Comparison of ENCODE assay signal across 1 cellular context in the genomic region with DNA sequence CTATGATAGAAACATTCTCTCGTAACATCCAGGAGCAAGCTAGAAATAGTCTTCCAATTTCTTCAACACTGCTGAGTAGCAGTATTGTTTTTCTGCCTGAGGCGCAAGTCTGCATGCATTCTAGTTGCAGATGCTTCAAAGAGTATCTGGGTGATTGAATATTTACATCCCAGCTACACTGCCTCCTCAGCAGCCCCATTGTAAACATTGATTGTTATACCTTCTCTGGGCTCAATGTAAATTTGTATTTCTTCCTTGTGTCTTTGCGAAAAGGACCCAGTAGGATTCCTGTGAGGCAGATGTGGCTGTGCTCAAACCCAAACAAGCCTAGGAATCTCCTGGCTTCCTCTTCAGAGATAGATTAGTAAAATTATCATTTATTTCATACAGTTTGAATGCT.
TF ChIP-seq lines count a peak whose summit lies in the region.

No MANE protein-coding gene starts in this region.

TF ChIP-seq in GM23338, 12 proteins besides CTCF, POLR2A, EP300 and RAD21 (continued from another document):
- TF ChIP-seq, protein P1, sequence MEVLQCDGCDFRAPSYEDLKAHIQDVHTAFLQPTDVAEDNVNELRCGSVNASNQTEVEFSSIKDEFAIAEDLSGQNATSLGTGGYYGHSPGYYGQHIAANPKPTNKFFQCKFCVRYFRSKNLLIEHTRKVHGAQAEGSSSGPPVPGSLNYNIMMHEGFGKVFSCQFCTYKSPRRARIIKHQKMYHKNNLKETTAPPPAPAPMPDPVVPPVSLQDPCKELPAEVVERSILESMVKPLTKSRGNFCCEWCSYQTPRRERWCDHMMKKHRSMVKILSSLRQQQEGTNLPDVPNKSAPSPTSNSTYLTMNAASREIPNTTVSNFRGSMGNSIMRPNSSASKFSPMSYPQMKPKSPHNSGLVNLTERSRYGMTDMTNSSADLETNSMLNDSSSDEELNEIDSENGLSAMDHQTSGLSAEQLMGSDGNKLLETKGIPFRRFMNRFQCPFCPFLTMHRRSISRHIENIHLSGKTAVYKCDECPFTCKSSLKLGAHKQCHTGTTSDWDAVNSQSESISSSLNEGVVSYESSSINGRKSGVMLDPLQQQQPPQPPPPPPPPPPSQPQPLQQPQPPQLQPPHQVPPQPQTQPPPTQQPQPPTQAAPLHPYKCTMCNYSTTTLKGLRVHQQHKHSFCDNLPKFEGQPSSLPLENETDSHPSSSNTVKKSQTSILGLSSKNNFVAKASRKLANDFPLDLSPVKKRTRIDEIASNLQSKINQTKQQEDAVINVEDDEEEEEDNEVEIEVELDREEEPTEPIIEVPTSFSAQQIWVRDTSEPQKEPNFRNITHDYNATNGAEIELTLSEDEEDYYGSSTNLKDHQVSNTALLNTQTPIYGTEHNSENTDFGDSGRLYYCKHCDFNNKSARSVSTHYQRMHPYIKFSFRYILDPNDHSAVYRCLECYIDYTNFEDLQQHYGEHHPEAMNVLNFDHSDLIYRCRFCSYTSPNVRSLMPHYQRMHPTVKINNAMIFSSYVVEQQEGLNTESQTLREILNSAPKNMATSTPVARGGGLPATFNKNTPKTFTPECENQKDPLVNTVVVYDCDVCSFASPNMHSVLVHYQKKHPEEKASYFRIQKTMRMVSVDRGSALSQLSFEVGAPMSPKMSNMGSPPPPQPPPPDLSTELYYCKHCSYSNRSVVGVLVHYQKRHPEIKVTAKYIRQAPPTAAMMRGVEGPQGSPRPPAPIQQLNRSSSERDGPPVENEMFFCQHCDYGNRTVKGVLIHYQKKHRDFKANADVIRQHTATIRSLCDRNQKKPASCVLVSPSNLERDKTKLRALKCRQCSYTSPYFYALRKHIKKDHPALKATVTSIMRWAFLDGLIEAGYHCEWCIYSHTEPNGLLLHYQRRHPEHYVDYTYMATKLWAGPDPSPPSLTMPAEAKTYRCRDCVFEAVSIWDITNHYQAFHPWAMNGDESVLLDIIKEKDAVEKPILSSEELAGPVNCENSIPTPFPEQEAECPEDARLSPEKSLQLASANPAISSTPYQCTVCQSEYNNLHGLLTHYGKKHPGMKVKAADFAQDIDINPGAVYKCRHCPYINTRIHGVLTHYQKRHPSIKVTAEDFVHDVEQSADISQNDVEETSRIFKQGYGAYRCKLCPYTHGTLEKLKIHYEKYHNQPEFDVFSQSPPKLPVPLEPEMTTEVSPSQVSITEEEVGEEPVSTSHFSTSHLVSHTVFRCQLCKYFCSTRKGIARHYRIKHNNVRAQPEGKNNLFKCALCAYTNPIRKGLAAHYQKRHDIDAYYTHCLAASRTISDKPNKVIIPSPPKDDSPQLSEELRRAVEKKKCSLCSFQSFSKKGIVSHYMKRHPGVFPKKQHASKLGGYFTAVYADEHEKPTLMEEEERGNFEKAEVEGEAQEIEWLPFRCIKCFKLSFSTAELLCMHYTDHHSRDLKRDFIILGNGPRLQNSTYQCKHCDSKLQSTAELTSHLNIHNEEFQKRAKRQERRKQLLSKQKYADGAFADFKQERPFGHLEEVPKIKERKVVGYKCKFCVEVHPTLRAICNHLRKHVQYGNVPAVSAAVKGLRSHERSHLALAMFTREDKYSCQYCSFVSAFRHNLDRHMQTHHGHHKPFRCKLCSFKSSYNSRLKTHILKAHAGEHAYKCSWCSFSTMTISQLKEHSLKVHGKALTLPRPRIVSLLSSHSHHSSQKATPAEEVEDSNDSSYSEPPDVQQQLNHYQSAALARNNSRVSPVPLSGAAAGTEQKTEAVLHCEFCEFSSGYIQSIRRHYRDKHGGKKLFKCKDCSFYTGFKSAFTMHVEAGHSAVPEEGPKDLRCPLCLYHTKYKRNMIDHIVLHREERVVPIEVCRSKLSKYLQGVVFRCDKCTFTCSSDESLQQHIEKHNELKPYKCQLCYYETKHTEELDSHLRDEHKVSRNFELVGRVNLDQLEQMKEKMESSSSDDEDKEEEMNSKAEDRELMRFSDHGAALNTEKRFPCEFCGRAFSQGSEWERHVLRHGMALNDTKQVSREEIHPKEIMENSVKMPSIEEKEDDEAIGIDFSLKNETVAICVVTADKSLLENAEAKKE (CRISPR knock-in tag; IDR thresholded peaks at IDR 0.05) = 0 out of 2 replicates have a peak, but pooled peaks have one; percentile 47
- TF ChIP-seq NANOG (IDR thresholded peaks at IDR 0.05; ENCODE audit: borderline replicate concordance) = peak; percentile 47; the same call in 1 of the 2 replicates
